ENCODE assay signal across 34 cellular contexts in genomic region chr5:36311967-36312366, GRCh38. TPM values are rescaled to one million over a fixed set of nuclear protein-coding genes. Genes with fewer than 3 reads are reported as not detected.
"Had no signal": no experiment of that assay in that cellular context is flagged by ENCODE, and none has a peak within 500 bp of the region (broad histone marks: within the 10 kb centered on the region; RNA-seq: fewer than 3 reads in every experiment).

No MANE protein-coding gene starts in this region.

- ATAC-seq: activated CD8-positive, alpha-beta T cell treated with anti-CD3 and anti-CD28 coated beads for 36 hours; activated naive CD4-positive, alpha-beta T cell treated with anti-CD3 and anti-CD28 coated beads, Interleukin-2, amount 50 U/mL, for 72 hours; activated T-cell treated with anti-CD3 and anti-CD28 coated beads, Interleukin-2, amount 50 U/mL, for 4 hours; activated T-cell treated with anti-CD3 and anti-CD28 coated beads, Interleukin-2, amount 50 U/mL, for 72 hours; activated T-helper 17 cell treated with anti-CD3 and anti-CD28 coated beads, Interleukin-2, amount 50 U/mL, for 72 hours; body of pancreas had no signal

- H3K9me3 ChIP-seq: adrenal gland, body of pancreas, breast epithelium had no signal

- H3K27ac ChIP-seq: adrenal gland, body of pancreas, brain microvascular endothelial cell, breast epithelium, VCaP had no signal

- H3K4me3 ChIP-seq: adrenal gland, body of pancreas, breast epithelium had no signal

- H3K4me1 ChIP-seq: adrenal gland, body of pancreas, breast epithelium had no signal

- H3K27me3 ChIP-seq: adrenal gland, body of pancreas, brain microvascular endothelial cell, breast epithelium had no signal

- DNase-seq: activated B cell treated with CpG ODN at 0.5 μM for 24 hours; activated CD4-positive, alpha-beta memory T cell treated with anti-CD3 and anti-CD28 coated beads for 36 hours; activated CD4-positive, alpha-beta T cell treated with anti-CD3 and anti-CD28 coated beads for 4 hours; activated CD4-positive, alpha-beta T cell treated with anti-CD3 and anti-CD28 coated beads, Interleukin-2, amount 10 ng/mL, durations not matched to agents 24 days and 14 days; activated CD4-positive, alpha-beta T cell treated with anti-CD3 and anti-CD28 coated beads, Interleukin-2, amount 50 U/mL, for 1 hour; activated CD4-positive, alpha-beta T cell treated with anti-CD3 and anti-CD28 coated beads, Interleukin-2, amount 50 U/mL, for 4 hours; activated CD4-positive, CD25-positive, alpha-beta regulatory T cell treated with anti-CD3 and anti-CD28 coated beads, Interleukin-2, amount 50 U/mL, for 72 hours; activated CD8-positive, alpha-beta memory T cell treated with anti-CD3 and anti-CD28 coated beads, Interleukin-2, amount 50 U/mL, for 4 hours; activated CD8-positive, alpha-beta T cell treated with anti-CD3 and anti-CD28 coated beads for 36 hours; activated effector memory CD4-positive, alpha-beta T cell treated with anti-CD3 and anti-CD28 coated beads, Interleukin-2, amount 50 U/mL, for 16 hours; activated gamma-delta T cell treated with Interleukin-2 at 50 U/mL for 16 hours; activated naive CD4-positive, alpha-beta T cell; activated naive CD4-positive, alpha-beta T cell treated with anti-CD3 and anti-CD28 coated beads for 36 hours; activated naive CD4-positive, alpha-beta T cell treated with anti-CD3 and anti-CD28 coated beads, Interleukin-2, amount 50 U/mL, for 16 hours; activated naive CD8-positive, alpha-beta T cell treated with anti-CD3 and anti-CD28 coated beads for 36 hours; activated T-cell treated with anti-CD3 and anti-CD28 coated beads for 4 hours; activated T-cell treated with anti-CD3 and anti-CD28 coated beads, Interleukin-2, amount 50 U/mL, for 1 hour; activated T-cell treated with anti-CD3 and anti-CD28 coated beads, Interleukin-2, amount 50 U/mL, for 4 hours; activated T-cell treated with anti-CD3 and anti-CD28 coated beads, Interleukin-2, amount 50 U/mL, for 72 hours; adrenal gland; amniotic stem cell; aorta; body of pancreas; brain microvascular endothelial cell; central memory CD4-positive, alpha-beta T cell; T-helper 1 cell; T-helper 2 cell; T-helper 9 cell had no signal

- H3K36me3 ChIP-seq: adrenal gland, brain microvascular endothelial cell, breast epithelium had no signal

RNA-seq across cellular contexts. Expression of gene RANBP3L, which starts 10.3 kb away (rescaled TPM):
- total RNA-seq: activated CD4-positive, alpha-beta memory T cell treated with anti-CD3 and anti-CD28 coated beads for 36 hours; activated CD4-positive, alpha-beta T cell treated with anti-CD3 and anti-CD28 coated beads, Interleukin-2, amount 10 ng/mL, durations not matched to agents 24 days and 14 days; activated CD8-positive, alpha-beta T cell treated with anti-CD3 and anti-CD28 coated beads for 36 hours; activated naive CD4-positive, alpha-beta T cell treated with anti-CD3 and anti-CD28 coated beads, Interleukin-2, amount 50 U/mL, for 72 hours; activated T-helper 1 cell treated with anti-CD3 and anti-CD28 coated beads, Interleukin-12 subunit alpha, Interleukin-12 subunit beta, Interleukin-2, Interleukin-4 antibody, amounts not matched to agents 30 ng/mL and 10 ng/mL and 1 ng/mL, durations not matched to agents 14 hours and 24 hours and 36 hours; activated T-helper 17 cell treated with anti-CD3 and anti-CD28 coated beads, Interleukin-2, amount 50 U/mL, for 72 hours; astrocyte had no signal
